1 cellular context compared by ENCODE assay signal in genomic region chr19:7618366-7618765, GRCh38.
TF ChIP-seq lines count a peak whose summit lies in the region.

No MANE protein-coding gene starts in this region.

TF ChIP-seq in HepG2, 621 proteins besides CTCF, POLR2A, EP300 and RAD21:
- TF ChIP-seq NR2F6 (IDR thresholded peaks at IDR 0.05) (no peak), NR2F6 (CRISPR knock-in tag; IDR thresholded peaks at IDR 0.05) (no peak), ONECUT2 (CRISPR knock-in tag; IDR thresholded peaks at IDR 0.05) (no peak), ZNF607 (CRISPR knock-in tag; IDR thresholded peaks at IDR 0.05; ENCODE audit: borderline replicate concordance) (peak; percentile 22; the same call in 1 of the 2 replicates), HNF4G (IDR thresholded peaks at IDR 0.05; ENCODE audit: borderline replicate concordance, low read depth, low read length) (no peak), HNF4G (CRISPR knock-in tag; IDR thresholded peaks at IDR 0.05; ENCODE audit: borderline replicate concordance, low read depth) (no peak), BHLHE40 (IDR thresholded peaks at IDR 0.05; ENCODE audit: low read length) (no peak), ADNP (CRISPR knock-in tag; IDR thresholded peaks at IDR 0.05) (no peak), LCORL (IDR thresholded peaks at IDR 0.05) (peak; percentile 78), LCORL (CRISPR knock-in tag; IDR thresholded peaks at IDR 0.05) (no peak), ATAD3A (CRISPR knock-in tag; IDR thresholded peaks at IDR 0.05) (no peak), PAF1 (CRISPR knock-in tag; IDR thresholded peaks at IDR 0.05) (no peak)
- TF ChIP-seq, protein P1, sequence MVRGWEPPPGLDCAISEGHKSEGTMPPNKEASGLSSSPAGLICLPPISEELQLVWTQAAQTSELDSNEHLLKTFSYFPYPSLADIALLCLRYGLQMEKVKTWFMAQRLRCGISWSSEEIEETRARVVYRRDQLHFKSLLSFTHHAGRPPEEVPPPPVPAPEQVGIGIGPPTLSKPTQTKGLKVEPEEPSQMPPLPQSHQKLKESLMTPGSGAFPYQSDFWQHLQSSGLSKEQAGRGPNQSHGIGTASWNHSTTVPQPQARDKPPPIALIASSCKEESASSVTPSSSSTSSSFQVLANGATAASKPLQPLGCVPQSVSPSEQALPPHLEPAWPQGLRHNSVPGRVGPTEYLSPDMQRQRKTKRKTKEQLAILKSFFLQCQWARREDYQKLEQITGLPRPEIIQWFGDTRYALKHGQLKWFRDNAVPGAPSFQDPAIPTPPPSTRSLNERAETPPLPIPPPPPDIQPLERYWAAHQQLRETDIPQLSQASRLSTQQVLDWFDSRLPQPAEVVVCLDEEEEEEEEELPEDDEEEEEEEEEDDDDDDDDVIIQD (CRISPR knock-in tag; IDR thresholded peaks at IDR 0.05; ENCODE audit: low read depth) = no peak
- TF ChIP-seq, protein P2, sequence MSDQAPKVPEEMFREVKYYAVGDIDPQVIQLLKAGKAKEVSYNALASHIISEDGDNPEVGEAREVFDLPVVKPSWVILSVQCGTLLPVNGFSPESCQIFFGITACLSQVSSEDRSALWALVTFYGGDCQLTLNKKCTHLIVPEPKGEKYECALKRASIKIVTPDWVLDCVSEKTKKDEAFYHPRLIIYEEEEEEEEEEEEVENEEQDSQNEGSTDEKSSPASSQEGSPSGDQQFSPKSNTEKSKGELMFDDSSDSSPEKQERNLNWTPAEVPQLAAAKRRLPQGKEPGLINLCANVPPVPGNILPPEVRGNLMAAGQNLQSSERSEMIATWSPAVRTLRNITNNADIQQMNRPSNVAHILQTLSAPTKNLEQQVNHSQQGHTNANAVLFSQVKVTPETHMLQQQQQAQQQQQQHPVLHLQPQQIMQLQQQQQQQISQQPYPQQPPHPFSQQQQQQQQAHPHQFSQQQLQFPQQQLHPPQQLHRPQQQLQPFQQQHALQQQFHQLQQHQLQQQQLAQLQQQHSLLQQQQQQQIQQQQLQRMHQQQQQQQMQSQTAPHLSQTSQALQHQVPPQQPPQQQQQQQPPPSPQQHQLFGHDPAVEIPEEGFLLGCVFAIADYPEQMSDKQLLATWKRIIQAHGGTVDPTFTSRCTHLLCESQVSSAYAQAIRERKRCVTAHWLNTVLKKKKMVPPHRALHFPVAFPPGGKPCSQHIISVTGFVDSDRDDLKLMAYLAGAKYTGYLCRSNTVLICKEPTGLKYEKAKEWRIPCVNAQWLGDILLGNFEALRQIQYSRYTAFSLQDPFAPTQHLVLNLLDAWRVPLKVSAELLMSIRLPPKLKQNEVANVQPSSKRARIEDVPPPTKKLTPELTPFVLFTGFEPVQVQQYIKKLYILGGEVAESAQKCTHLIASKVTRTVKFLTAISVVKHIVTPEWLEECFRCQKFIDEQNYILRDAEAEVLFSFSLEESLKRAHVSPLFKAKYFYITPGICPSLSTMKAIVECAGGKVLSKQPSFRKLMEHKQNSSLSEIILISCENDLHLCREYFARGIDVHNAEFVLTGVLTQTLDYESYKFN (CRISPR knock-in tag; conservative IDR thresholded peaks at IDR 0.05) = no peak
- TF ChIP-seq, protein P3, sequence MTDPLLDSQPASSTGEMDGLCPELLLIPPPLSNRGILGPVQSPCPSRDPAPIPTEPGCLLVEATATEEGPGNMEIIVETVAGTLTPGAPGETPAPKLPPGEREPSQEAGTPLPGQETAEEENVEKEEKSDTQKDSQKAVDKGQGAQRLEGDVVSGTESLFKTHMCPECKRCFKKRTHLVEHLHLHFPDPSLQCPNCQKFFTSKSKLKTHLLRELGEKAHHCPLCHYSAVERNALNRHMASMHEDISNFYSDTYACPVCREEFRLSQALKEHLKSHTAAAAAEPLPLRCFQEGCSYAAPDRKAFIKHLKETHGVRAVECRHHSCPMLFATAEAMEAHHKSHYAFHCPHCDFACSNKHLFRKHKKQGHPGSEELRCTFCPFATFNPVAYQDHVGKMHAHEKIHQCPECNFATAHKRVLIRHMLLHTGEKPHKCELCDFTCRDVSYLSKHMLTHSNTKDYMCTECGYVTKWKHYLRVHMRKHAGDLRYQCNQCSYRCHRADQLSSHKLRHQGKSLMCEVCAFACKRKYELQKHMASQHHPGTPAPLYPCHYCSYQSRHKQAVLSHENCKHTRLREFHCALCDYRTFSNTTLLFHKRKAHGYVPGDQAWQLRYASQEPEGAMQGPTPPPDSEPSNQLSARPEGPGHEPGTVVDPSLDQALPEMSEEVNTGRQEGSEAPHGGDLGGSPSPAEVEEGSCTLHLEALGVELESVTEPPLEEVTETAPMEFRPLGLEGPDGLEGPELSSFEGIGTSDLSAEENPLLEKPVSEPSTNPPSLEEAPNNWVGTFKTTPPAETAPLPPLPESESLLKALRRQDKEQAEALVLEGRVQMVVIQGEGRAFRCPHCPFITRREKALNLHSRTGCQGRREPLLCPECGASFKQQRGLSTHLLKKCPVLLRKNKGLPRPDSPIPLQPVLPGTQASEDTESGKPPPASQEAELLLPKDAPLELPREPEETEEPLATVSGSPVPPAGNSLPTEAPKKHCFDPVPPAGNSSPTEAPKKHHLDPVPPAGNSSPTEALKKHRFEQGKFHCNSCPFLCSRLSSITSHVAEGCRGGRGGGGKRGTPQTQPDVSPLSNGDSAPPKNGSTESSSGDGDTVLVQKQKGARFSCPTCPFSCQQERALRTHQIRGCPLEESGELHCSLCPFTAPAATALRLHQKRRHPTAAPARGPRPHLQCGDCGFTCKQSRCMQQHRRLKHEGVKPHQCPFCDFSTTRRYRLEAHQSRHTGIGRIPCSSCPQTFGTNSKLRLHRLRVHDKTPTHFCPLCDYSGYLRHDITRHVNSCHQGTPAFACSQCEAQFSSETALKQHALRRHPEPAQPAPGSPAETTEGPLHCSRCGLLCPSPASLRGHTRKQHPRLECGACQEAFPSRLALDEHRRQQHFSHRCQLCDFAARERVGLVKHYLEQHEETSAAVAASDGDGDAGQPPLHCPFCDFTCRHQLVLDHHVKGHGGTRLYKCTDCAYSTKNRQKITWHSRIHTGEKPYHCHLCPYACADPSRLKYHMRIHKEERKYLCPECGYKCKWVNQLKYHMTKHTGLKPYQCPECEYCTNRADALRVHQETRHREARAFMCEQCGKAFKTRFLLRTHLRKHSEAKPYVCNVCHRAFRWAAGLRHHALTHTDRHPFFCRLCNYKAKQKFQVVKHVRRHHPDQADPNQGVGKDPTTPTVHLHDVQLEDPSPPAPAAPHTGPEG (CRISPR knock-in tag; IDR thresholded peaks at IDR 0.05) = no peak
- TF ChIP-seq, protein P4, sequence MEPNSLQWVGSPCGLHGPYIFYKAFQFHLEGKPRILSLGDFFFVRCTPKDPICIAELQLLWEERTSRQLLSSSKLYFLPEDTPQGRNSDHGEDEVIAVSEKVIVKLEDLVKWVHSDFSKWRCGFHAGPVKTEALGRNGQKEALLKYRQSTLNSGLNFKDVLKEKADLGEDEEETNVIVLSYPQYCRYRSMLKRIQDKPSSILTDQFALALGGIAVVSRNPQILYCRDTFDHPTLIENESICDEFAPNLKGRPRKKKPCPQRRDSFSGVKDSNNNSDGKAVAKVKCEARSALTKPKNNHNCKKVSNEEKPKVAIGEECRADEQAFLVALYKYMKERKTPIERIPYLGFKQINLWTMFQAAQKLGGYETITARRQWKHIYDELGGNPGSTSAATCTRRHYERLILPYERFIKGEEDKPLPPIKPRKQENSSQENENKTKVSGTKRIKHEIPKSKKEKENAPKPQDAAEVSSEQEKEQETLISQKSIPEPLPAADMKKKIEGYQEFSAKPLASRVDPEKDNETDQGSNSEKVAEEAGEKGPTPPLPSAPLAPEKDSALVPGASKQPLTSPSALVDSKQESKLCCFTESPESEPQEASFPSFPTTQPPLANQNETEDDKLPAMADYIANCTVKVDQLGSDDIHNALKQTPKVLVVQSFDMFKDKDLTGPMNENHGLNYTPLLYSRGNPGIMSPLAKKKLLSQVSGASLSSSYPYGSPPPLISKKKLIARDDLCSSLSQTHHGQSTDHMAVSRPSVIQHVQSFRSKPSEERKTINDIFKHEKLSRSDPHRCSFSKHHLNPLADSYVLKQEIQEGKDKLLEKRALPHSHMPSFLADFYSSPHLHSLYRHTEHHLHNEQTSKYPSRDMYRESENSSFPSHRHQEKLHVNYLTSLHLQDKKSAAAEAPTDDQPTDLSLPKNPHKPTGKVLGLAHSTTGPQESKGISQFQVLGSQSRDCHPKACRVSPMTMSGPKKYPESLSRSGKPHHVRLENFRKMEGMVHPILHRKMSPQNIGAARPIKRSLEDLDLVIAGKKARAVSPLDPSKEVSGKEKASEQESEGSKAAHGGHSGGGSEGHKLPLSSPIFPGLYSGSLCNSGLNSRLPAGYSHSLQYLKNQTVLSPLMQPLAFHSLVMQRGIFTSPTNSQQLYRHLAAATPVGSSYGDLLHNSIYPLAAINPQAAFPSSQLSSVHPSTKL (CRISPR knock-in tag; IDR thresholded peaks at IDR 0.05) = no peak
